Comparison of ENCODE assay signal across 28 cellular contexts in genomic region chr2:25993049-25993448, GRCh38.
"Had no signal": no experiment of that assay in that cellular context is flagged by ENCODE, and none has a peak within 500 bp of the region (broad histone marks: within the 10 kb centered on the region; RNA-seq: fewer than 3 reads in every experiment).

No MANE protein-coding gene starts in this region.

- FAIRE-seq: kidney, small intestine had no signal

- H3K4me3 ChIP-seq: colonic mucosa, gastroesophageal sphincter, heart left ventricle, hepatocyte, lung, neural progenitor cell, ovary, right lobe of liver, suprapubic skin, transverse colon, vagina had no signal

- H3K4me2 ChIP-seq: hepatocyte, neural progenitor cell had no signal

- H3K4me1 ChIP-seq: colonic mucosa, neural progenitor cell had no signal

- H3K36me3 ChIP-seq: colonic mucosa, gastroesophageal sphincter, heart left ventricle, neural progenitor cell, ovary, right lobe of liver, suprapubic skin, transverse colon, vagina had no signal

- H3K27me3 ChIP-seq: colonic mucosa, gastroesophageal sphincter, heart left ventricle, hepatocyte, neural progenitor cell, ovary, right lobe of liver, suprapubic skin, transverse colon, vagina had no signal

- H3K9ac ChIP-seq: neural progenitor cell had no signal

- DNase-seq: colonic mucosa; effector CD8-positive, alpha-beta T cell; endodermal cell; foreskin fibroblast; heart left ventricle; kidney; mesenchymal stem cell; midbrain; naive thymus-derived CD4-positive, alpha-beta T cell; occipital lobe; ovary; posterior cingulate gyrus; right lobe of liver; small intestine; stimulated activated CD4-positive, alpha-beta T cell treated with anti-CD3 and anti-CD28 coated beads, Interleukin-15, amount 100 ng/mL, for 24 hours; stimulated activated CD4-positive, alpha-beta T cell treated with anti-CD3 and anti-CD28 coated beads, Interleukin-4, amount 100 ng/mL, for 1 hour; stimulated activated CD8-positive, alpha-beta memory T cell treated with anti-CD3 and anti-CD28 coated beads, Interleukin-4, amount 100 ng/mL, for 48 hours; stimulated activated naive CD4-positive, alpha-beta T cell; stimulated activated naive CD8-positive, alpha-beta T cell treated with anti-CD3 and anti-CD28 coated beads, Interleukin-15, amount 100 ng/mL, for 72 hours; transverse colon had no signal

- ATAC-seq: esophagus mucosa; gastroesophageal sphincter; heart left ventricle; left lobe of liver; naive thymus-derived CD4-positive, alpha-beta T cell; right lobe of liver; stimulated activated naive CD8-positive, alpha-beta T cell treated with anti-CD3 and anti-CD28 coated beads, Interleukin-15, amount 100 ng/mL, for 72 hours had no signal

- H3K9me3 ChIP-seq: colonic mucosa, gastroesophageal sphincter, heart left ventricle, ovary, right lobe of liver, suprapubic skin, transverse colon, vagina had no signal

- H2AFZ ChIP-seq: hepatocyte, neural progenitor cell had no signal

- H3K79me2 ChIP-seq: hepatocyte had no signal

- H3K27ac ChIP-seq: colonic mucosa, gastroesophageal sphincter, heart left ventricle, hepatocyte, neural progenitor cell, ovary, right lobe of liver, suprapubic skin, transverse colon, vagina had no signal
